Comparison of ENCODE assay signal across 8 cellular contexts in the genomic region with DNA sequence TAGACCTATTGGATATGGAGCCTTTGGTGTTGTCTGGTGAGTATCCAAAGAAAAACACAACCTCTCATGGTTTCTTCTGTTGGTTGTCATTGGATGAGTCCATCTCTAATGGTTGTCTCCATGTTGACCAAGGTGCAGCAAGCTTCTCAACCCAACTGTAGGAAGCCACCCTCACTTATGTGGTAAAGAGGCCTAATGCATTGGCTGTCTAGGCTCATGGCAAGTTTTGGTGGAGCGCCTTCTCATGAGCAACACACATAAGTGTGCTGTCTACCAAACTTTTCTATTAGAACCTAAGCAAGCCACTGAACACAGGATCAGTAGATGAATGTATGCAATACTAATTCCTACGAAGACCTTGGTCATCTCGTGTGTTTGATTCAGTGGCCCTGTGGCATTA. TPM values are rescaled to one million over a fixed set of nuclear protein-coding genes. Genes with fewer than 3 reads are reported as not detected.
DNase-seq lines count a peak whose midpoint lies in the region; ATAC-seq and TF ChIP-seq lines count a peak whose summit lies in the region.

No MANE protein-coding gene starts in this region.

- peaks cover 75% of the 10 kb centered on the region for H3K4me1 Mint-ChIP-seq in activated naive CD8-positive, alpha-beta T cell treated with anti-CD3 and anti-CD28 coated beads, Interleukin-2, amount 50 U/mL, for 24 hours
- peaks cover 44% of the 10 kb centered on the region for H3K4me1 Mint-ChIP-seq in memory B cell

- CTCF ChIA-PET in AG04450 (lab: Charles Lee), result no interaction called here

- H3K9me3 ChIP-seq in AG04450 (ENCODE audit: control insufficient read depth, insufficient read depth, low read length) (peaks cover 4% of the 10 kb centered on the region; the same call in 1 of the 2 replicates), GM23248 (ENCODE audit: low read depth) (no peaks in the 10 kb centered on the region)

- no peaks in the 10 kb centered on the region for H3K9me3 Mint-ChIP-seq in activated naive CD8-positive, alpha-beta T cell treated with anti-CD3 and anti-CD28 coated beads, Interleukin-2, amount 50 U/mL, for 24 hours
- H3K9me3 Mint-ChIP-seq in memory B cell, result peaks cover 3% of the 10 kb centered on the region

- no peaks in the 10 kb centered on the region; the same call in 1 of the 2 replicates for H3K36me3 ChIP-seq in GM23248 (ENCODE audit: low read depth)

- H3F3A ChIP-seq in GM23248 (ENCODE audit: insufficient read depth), result peaks cover 37% of the 10 kb centered on the region

- no peak overlapping the region for H3K9ac ChIP-seq in GM23248

- H4K20me1 ChIP-seq in GM23248 (ENCODE audit: insufficient read depth), result 0 out of 2 replicates have a peak, but pooled peaks cover 4% of the 10 kb centered on the region

- ATAC-seq in activated naive CD8-positive, alpha-beta T cell treated with anti-CD3 and anti-CD28 coated beads, Interleukin-2, amount 50 U/mL, for 24 hours, result no peak
- ATAC-seq in memory B cell (ENCODE audit: low read depth) (no peak), GM18909 (IDR thresholded peaks at IDR 0.05; ENCODE audit: poor library complexity, unreplicated experiment) (no peak), GM21529 (IDR thresholded peaks at IDR 0.05; ENCODE audit: unreplicated experiment) (no peak), HG02571 (IDR thresholded peaks at IDR 0.05; ENCODE audit: unreplicated experiment) (no peak)

- H3K36me3 Mint-ChIP-seq in activated naive CD8-positive, alpha-beta T cell treated with anti-CD3 and anti-CD28 coated beads, Interleukin-2, amount 50 U/mL, for 24 hours (ENCODE audit: low read depth), result peaks cover 13% of the 10 kb centered on the region
- peaks cover 1% of the 10 kb centered on the region for H3K36me3 Mint-ChIP-seq in memory B cell

- no peak overlapping the region for H2AFZ ChIP-seq in GM23248

- H3K9me2 ChIP-seq in GM23248 (ENCODE audit: insufficient read depth), result no peaks in the 10 kb centered on the region

- H3K4me2 ChIP-seq in GM23248 (ENCODE audit: unreplicated experiment), result peak overlapping the region; percentile 79

- TF ChIP-seq CTCF in AG04450 (IDR thresholded peaks at IDR 0.05; ENCODE audit: low read depth, low read length), result no peak

- H3K27me3 Mint-ChIP-seq in activated naive CD8-positive, alpha-beta T cell treated with anti-CD3 and anti-CD28 coated beads, Interleukin-2, amount 50 U/mL, for 24 hours, result no peaks in the 10 kb centered on the region
- peaks cover 2% of the 10 kb centered on the region for H3K27me3 Mint-ChIP-seq in memory B cell

- 95 to 100% methylated on average over 3 of the region's 3 CpGs for WGBS in GM23248 (ENCODE audit: low coverage in 1 of 2, low lambda C conversion rate in 2 of 2, missing lambda C conversion rate in 2 of 2), 2 experiments

- peak overlapping the region; percentile 84 for H3K4me3 Mint-ChIP-seq in activated naive CD8-positive, alpha-beta T cell treated with anti-CD3 and anti-CD28 coated beads, Interleukin-2, amount 50 U/mL, for 24 hours
- peak overlapping the region; percentile 91 for H3K4me3 Mint-ChIP-seq in memory B cell

- POLR2A ChIA-PET in AG04450 (lab: Yijun Ruan, JAX), result interaction anchor here (0.5 to 0.6 kb wide), 2 partner anchors 82 to 682 kb away, joined by 3 read pairs; no protein-coding TSS in a partner anchor

- no peak for DNase-seq in AG04450 (ENCODE audit: low read depth, low spot score)
- DNase-seq in GM23248, result no peak
- DNase-seq in activated naive CD8-positive, alpha-beta T cell treated with anti-CD3 and anti-CD28 coated beads, Interleukin-2, amount 50 U/mL, for 24 hours, result no peak
- no peak for DNase-seq in memory B cell (ENCODE audit: low spot score in 2 of 2)
- no peak for DNase-seq in EL

- no peaks in the 10 kb centered on the region for H3K27me3 ChIP-seq in AG04450 (ENCODE audit: control insufficient read depth, insufficient read depth, low read length)
- H3K27me3 ChIP-seq in GM23248 (replicated peaks; ENCODE audit: insufficient read depth), result no peaks in the 10 kb centered on the region

- H3K4me3 ChIP-seq in AG04450 (ENCODE audit: low read depth, low read length), result peak overlapping the region; percentile 81
- peak overlapping the region; percentile 69 for H3K4me3 ChIP-seq in GM23248

- H3K79me2 ChIP-seq in GM23248 (ENCODE audit: insufficient read depth), result peaks cover 65% of the 10 kb centered on the region

- peak overlapping the region; percentile 66 for H3K27ac Mint-ChIP-seq in activated naive CD8-positive, alpha-beta T cell treated with anti-CD3 and anti-CD28 coated beads, Interleukin-2, amount 50 U/mL, for 24 hours
- peak overlapping the region; percentile 88 for H3K27ac Mint-ChIP-seq in memory B cell

- in situ Hi-C loops in GM23248 (cut with MboI), result no loop called here

- peaks cover 48% of the 10 kb centered on the region for H3K4me1 ChIP-seq in GM23248 (ENCODE audit: insufficient read depth)

- no peak overlapping the region for H3K27ac ChIP-seq in AG04450 (ENCODE audit: low read depth, low read length)
- no peak overlapping the region for H3K27ac ChIP-seq in GM23248

RNA-seq across cellular contexts. Expression of a gene that starts 0.8 kb away (rescaled TPM):
- polyA plus RNA-seq in AG04450 (2011; rRNA removed), result 24.5 and 24.6 TPM in 2 replicates
- 48.8 and 59.2 TPM in 2 replicates for polyA minus RNA-seq in AG04450 (2011; rRNA and poly(A)+ RNA removed)
- total RNA-seq in GM23248 (2014; rRNA removed; shearing (Covaris generic)), result 11.4 and 17.6 TPM in 2 replicates
- polyA plus RNA-seq in GM23248 (2016; fragmentation: Nextera tagmentation; extraction: Ambion mirVana), result 3.8 and 4.1 TPM in 2 replicates
